Comparison of ENCODE assay signal across 12 cellular contexts in the genomic region with DNA sequence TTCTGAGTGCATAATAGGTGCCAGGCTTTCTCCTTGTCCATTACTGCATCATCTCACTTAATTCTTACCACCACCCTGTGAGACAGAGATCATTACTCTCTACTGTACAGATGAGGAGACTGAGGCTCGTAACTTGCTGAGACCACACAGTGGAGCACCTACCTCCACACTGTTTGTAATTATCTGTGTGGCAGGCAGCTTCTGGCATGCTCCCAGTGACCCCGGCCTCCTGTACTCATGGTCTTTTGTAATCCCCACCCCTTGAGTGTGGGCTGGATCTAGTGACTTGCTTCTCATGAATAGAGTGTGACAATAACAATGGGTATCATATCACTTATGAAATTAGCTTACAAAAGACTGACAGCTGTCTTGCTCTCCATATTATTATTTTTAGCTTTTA.
"Had no signal": no experiment of that assay in that cellular context is flagged by ENCODE, and none has a peak within 500 bp of the region (broad histone marks: within the 10 kb centered on the region; RNA-seq: fewer than 3 reads in every experiment).

No MANE protein-coding gene starts in this region.

- DNase-seq: cortex of kidney; dorsolateral prefrontal cortex; effector memory CD4-positive, alpha-beta T cell; immature natural killer cell; kidney; left cardiac atrium; naive B cell; occipital lobe; stimulated activated CD4-positive, alpha-beta T cell treated with anti-CD3 and anti-CD28 coated beads, Interleukin-2, amount 100 ng/mL, for 24 hours; stimulated activated CD4-positive, alpha-beta T cell treated with anti-CD3 and anti-CD28 coated beads, Interleukin-4, amount 100 ng/mL, for 4 hours; stimulated activated naive CD4-positive, alpha-beta T cell; trophoblast cell had no signal
